33 cellular contexts compared by ENCODE assay signal in genomic region chr3:98371186-98371585, GRCh38. TPM values are rescaled to one million over a fixed set of nuclear protein-coding genes. Genes with fewer than 3 reads are reported as not detected.
DNase-seq lines count a peak whose midpoint lies in the region; ATAC-seq, FAIRE-seq and TF ChIP-seq lines count a peak whose summit lies in the region.
"Had no signal": no experiment of that assay in that cellular context is flagged by ENCODE, and none has a peak within 500 bp of the region (broad histone marks: within the 10 kb centered on the region; RNA-seq: fewer than 3 reads in every experiment).

No MANE protein-coding gene starts in this region.

- H3K27ac ChIP-seq in HepG2 (ENCODE audit: extremely low read length, insufficient read depth, low read length), result no peak overlapping the region
- H3K27ac ChIP-seq in right lobe of liver, result no peak overlapping the region
- H3K27ac ChIP-seq in caudate nucleus (ENCODE audit: low read depth, low read length), result no peak overlapping the region
- H3K27ac ChIP-seq: 22Rv1, BLaER1 had no signal

- TF ChIP-seq CTCF in HepG2 (CRISPR knock-in tag; IDR thresholded peaks at IDR 0.05) (no peak), right lobe of liver (IDR thresholded peaks at IDR 0.05) (no peak)

- H3K36me3 ChIP-seq in HepG2 (replicated peaks in 1 of 2; ENCODE audit: control insufficient read depth in 1 of 2, insufficient read depth in 2 of 2, low read length in 2 of 2), result no peaks in the 10 kb centered on the region
- no peaks in the 10 kb centered on the region for H3K36me3 ChIP-seq in right lobe of liver
- H3K36me3 ChIP-seq: BE2C, BLaER1 had no signal

- H3K4me2 ChIP-seq in HepG2 (ENCODE audit: low read depth, low read length), result no peak overlapping the region
- H3K4me2 ChIP-seq: BLaER1 had no signal

- TF ChIP-seq POLR2A in HepG2 (IDR thresholded peaks at IDR 0.05; ENCODE audit: insufficient read depth in 1 of 2, low read depth in 2 of 2, low read length in 2 of 2), result no peak
- no peak for TF ChIP-seq POLR2A in right lobe of liver (IDR thresholded peaks at IDR 0.05)

- BruUV-seq in HepG2 (replicated peaks; lab: Mats Ljungman, UMichigan), result no TSS peak

- TF ChIP-seq RAD21 in HepG2 (CRISPR knock-in tag; IDR thresholded peaks at IDR 0.05), result no peak

- H3K27me3 ChIP-seq in HepG2 (ENCODE audit: control insufficient read depth in 1 of 2, insufficient read depth in 2 of 2, low read length in 2 of 2) (no peaks in the 10 kb centered on the region), right lobe of liver (no peaks in the 10 kb centered on the region)
- H3K27me3 ChIP-seq: BE2C, BLaER1 had no signal

- in situ Hi-C loops in HepG2 (cut with HindIII; ENCODE audit: extremely low pct_ligation_motif_present, low pct_unique_long_range_greater_than_20kb), result no loop called here

- ATAC-seq in HepG2, result no peak
- no peak for ATAC-seq in right lobe of liver
- ATAC-seq in T-helper 17 cell, result no peak
- ATAC-seq in central memory CD8-positive, alpha-beta T cell (replicated peaks; ENCODE audit: extremely low read depth, poor library complexity, severe bottlenecking), result no peak
- no peak for ATAC-seq in stimulated activated effector memory CD8-positive, alpha-beta T cell treated with anti-CD3 and anti-CD28 coated beads, Interleukin-12 subunit alpha, Interleukin-12 subunit beta, amount 100 ng/mL, for 72 hours
- ATAC-seq in GM21723 (IDR thresholded peaks at IDR 0.05; ENCODE audit: unreplicated experiment), result no peak
- ATAC-seq: GM12878 had no signal

- H3K4me3 Mint-ChIP-seq in T-helper 17 cell, result no peak overlapping the region
- H3K4me3 Mint-ChIP-seq in central memory CD8-positive, alpha-beta T cell, result no peak overlapping the region
- H3K4me3 Mint-ChIP-seq in stimulated activated effector memory CD8-positive, alpha-beta T cell treated with anti-CD3 and anti-CD28 coated beads, Interleukin-12 subunit alpha, Interleukin-12 subunit beta, amount 100 ng/mL, for 72 hours, result no peak overlapping the region
- H3K4me3 Mint-ChIP-seq: CD14-positive monocyte; CD4-positive, alpha-beta memory T cell; CD4-positive, CD25-positive, alpha-beta regulatory T cell; CD8-positive, alpha-beta memory T cell had no signal

- H3K9me3 ChIP-seq in HepG2 (ENCODE audit: low read length) (no peaks in the 10 kb centered on the region), right lobe of liver (no peaks in the 10 kb centered on the region), T-helper 17 cell (ENCODE audit: control insufficient read depth, low read length, poor library complexity, severe bottlenecking) (no peaks in the 10 kb centered on the region)
- H3K9me3 ChIP-seq: BE2C, BLaER1 had no signal

- no peaks in the 10 kb centered on the region for H4K20me1 ChIP-seq in HepG2 (ENCODE audit: insufficient read depth, low read length)
- H4K20me1 ChIP-seq: BLaER1 had no signal

- DNase-seq in HepG2 (ENCODE audit: low spot score), result no peak
- no peak for DNase-seq in right lobe of liver
- no peak for DNase-seq in T-helper 17 cell
- no peak for DNase-seq in central memory CD8-positive, alpha-beta T cell (ENCODE audit: low spot score in 2 of 2)
- DNase-seq in stimulated activated effector memory CD8-positive, alpha-beta T cell treated with anti-CD3 and anti-CD28 coated beads, Interleukin-12 subunit alpha, Interleukin-12 subunit beta, amount 100 ng/mL, for 72 hours (ENCODE audit: low spot score in 2 of 2), result no peak
- no peak for DNase-seq in NCI-H526 (lab: John Stamatoyannopoulos, UW)
- no peak for DNase-seq in caudate nucleus (lab: John Stamatoyannopoulos, UW)
- DNase-seq: ACHN; BE2C; C1 segment of cervical spinal cord; CD4-positive, alpha-beta memory T cell; CD4-positive, CD25-positive, alpha-beta regulatory T cell; CD8-positive, alpha-beta memory T cell; COR-L47; DMS 273 treated with DMSO at 0.1 percent for 48 hours; DMS153; DMS53; DMS79; DND-41; EL; GDM1 had no signal

- peaks cover 3% of the 10 kb centered on the region for H3K4me1 Mint-ChIP-seq in T-helper 17 cell
- H3K4me1 Mint-ChIP-seq in central memory CD8-positive, alpha-beta T cell, result peaks cover 14% of the 10 kb centered on the region
- peaks cover 7% of the 10 kb centered on the region for H3K4me1 Mint-ChIP-seq in stimulated activated effector memory CD8-positive, alpha-beta T cell treated with anti-CD3 and anti-CD28 coated beads, Interleukin-12 subunit alpha, Interleukin-12 subunit beta, amount 100 ng/mL, for 72 hours
- H3K4me1 Mint-ChIP-seq: CD14-positive monocyte had no signal

- no peak overlapping the region for H2AFZ ChIP-seq in HepG2 (ENCODE audit: low read length)

- peak overlapping the region; percentile 1 for H3K27ac Mint-ChIP-seq in T-helper 17 cell
- peak overlapping the region; percentile 57 for H3K27ac Mint-ChIP-seq in central memory CD8-positive, alpha-beta T cell (ENCODE audit: low read depth)
- H3K27ac Mint-ChIP-seq in stimulated activated effector memory CD8-positive, alpha-beta T cell treated with anti-CD3 and anti-CD28 coated beads, Interleukin-12 subunit alpha, Interleukin-12 subunit beta, amount 100 ng/mL, for 72 hours, result peak overlapping the region; percentile 6
- H3K27ac Mint-ChIP-seq: CD14-positive monocyte; CD4-positive, CD25-positive, alpha-beta regulatory T cell; CD8-positive, alpha-beta memory T cell had no signal

- H3K9me3 Mint-ChIP-seq in central memory CD8-positive, alpha-beta T cell, result no peaks in the 10 kb centered on the region
- no peaks in the 10 kb centered on the region for H3K9me3 Mint-ChIP-seq in stimulated activated effector memory CD8-positive, alpha-beta T cell treated with anti-CD3 and anti-CD28 coated beads, Interleukin-12 subunit alpha, Interleukin-12 subunit beta, amount 100 ng/mL, for 72 hours

- H3K4me3 ChIP-seq in HepG2 (replicated peaks in 1 of 3; ENCODE audit: insufficient read depth in 1 of 3, low read depth in 2 of 3, low read length in 3 of 3) (no peak overlapping the region), right lobe of liver (no peak overlapping the region)
- H3K4me3 ChIP-seq: BLaER1, GM12878 had no signal

- H3K9ac ChIP-seq in HepG2 (ENCODE audit: insufficient read depth, low read depth, low read length), result no peak overlapping the region
- H3K9ac ChIP-seq: BLaER1 had no signal

- H3K36me3 Mint-ChIP-seq in T-helper 17 cell (ENCODE audit: low read depth), result peaks cover 2% of the 10 kb centered on the region
- H3K36me3 Mint-ChIP-seq in central memory CD8-positive, alpha-beta T cell (ENCODE audit: insufficient read depth), result peaks cover 3% of the 10 kb centered on the region
- no peaks in the 10 kb centered on the region for H3K36me3 Mint-ChIP-seq in stimulated activated effector memory CD8-positive, alpha-beta T cell treated with anti-CD3 and anti-CD28 coated beads, Interleukin-12 subunit alpha, Interleukin-12 subunit beta, amount 100 ng/mL, for 72 hours
- H3K36me3 Mint-ChIP-seq: CD14-positive monocyte; CD4-positive, CD25-positive, alpha-beta regulatory T cell; CD8-positive, alpha-beta memory T cell had no signal

- FAIRE-seq in HepG2 (lab: Jason Lieb, UNC), result no peak
- FAIRE-seq: GM12878, GM12892, GM18507 had no signal

- H3K79me2 ChIP-seq in HepG2 (ENCODE audit: insufficient read depth, low read length), result no peaks in the 10 kb centered on the region

- peaks cover 10% of the 10 kb centered on the region for H3K27me3 Mint-ChIP-seq in T-helper 17 cell
- no peaks in the 10 kb centered on the region for H3K27me3 Mint-ChIP-seq in central memory CD8-positive, alpha-beta T cell
- H3K27me3 Mint-ChIP-seq: CD8-positive, alpha-beta memory T cell had no signal

- TF ChIP-seq EP300 in HepG2 (IDR thresholded peaks at IDR 0.05; ENCODE audit: low read depth in 2 of 2, low read length in 2 of 2) (no peak), HepG2 (CRISPR knock-in tag; IDR thresholded peaks at IDR 0.05; ENCODE audit: borderline replicate concordance) (no peak)

- H3K4me1 ChIP-seq in HepG2 (ENCODE audit: insufficient read depth, low read length) (no peaks in the 10 kb centered on the region), right lobe of liver (no peaks in the 10 kb centered on the region)
- H3K4me1 ChIP-seq: BE2C, BLaER1 had no signal

- intact Hi-C loops in HepG2 (cut with micrococcal nuclease; ENCODE audit: unreplicated experiment), result no loop called here
- intact Hi-C loops in right lobe of liver (cut with DNase I), result no loop called here

- POLR2A ChIA-PET in HepG2 (lab: Yijun Ruan, JAX), result no interaction called here

- CTCF ChIA-PET in HepG2 (lab: Yijun Ruan, JAX; ENCODE audit: low intra/inter-chr PET ratio, low total read pairs), result no interaction called here

RNA-seq across cellular contexts. Expression of gene OR5K4, which starts 17.5 kb away (rescaled TPM):
- not detected in 2 replicates for total RNA-seq in HepG2 (2016; rRNA removed; fragmentation: Illumina TruSeq; extraction: Trizol)
- not detected in 2 replicates for total RNA-seq in HepG2 (2016; cell fraction: cytosol; rRNA removed; fragmentation: Illumina TruSeq; extraction: Trizol; ENCODE audit: low read depth)
- total RNA-seq in HepG2 (2016; cell fraction: insoluble cytoplasmic fraction; rRNA removed; fragmentation: Illumina TruSeq; extraction: Trizol), result not detected in 2 replicates
- not detected in 2 replicates for total RNA-seq in HepG2 (2016; cell fraction: membrane; rRNA removed; fragmentation: Illumina TruSeq; extraction: Trizol)
- total RNA-seq in HepG2 (2016; cell fraction: nucleus; rRNA removed; fragmentation: Illumina TruSeq; extraction: Trizol), result not detected in 2 replicates
- polyA plus RNA-seq in HepG2 (2011; rRNA removed), result not detected in 2 replicates
- not detected in 2 replicates for polyA plus RNA-seq in HepG2 (2011; cell fraction: cytosol; rRNA removed)
- polyA plus RNA-seq in HepG2 (2011; cell fraction: nucleus; rRNA removed), result not detected in 2 replicates
- polyA plus RNA-seq in HepG2 (2012), result not detected in 2 replicates
- polyA plus RNA-seq in HepG2 (2016; cell fraction: cytosol; fragmentation: Illumina TruSeq; extraction: Trizol; ENCODE audit: low read depth), result not detected in 2 replicates
- polyA plus RNA-seq in HepG2 (2016; cell fraction: insoluble cytoplasmic fraction; fragmentation: Illumina TruSeq; extraction: Trizol; ENCODE audit: low read depth), result not detected in 2 replicates
- polyA plus RNA-seq in HepG2 (2016; cell fraction: membrane; fragmentation: Illumina TruSeq; extraction: Trizol; ENCODE audit: low read depth), result not detected in 2 replicates
- not detected in 2 replicates for polyA plus RNA-seq in HepG2 (2016; cell fraction: nucleus; fragmentation: Illumina TruSeq; extraction: Trizol; ENCODE audit: insufficient read depth, low read depth)
- polyA minus RNA-seq in HepG2 (2011; rRNA and poly(A)+ RNA removed; ENCODE audit: low replicate concordance), result not detected in 2 replicates
- not detected in 2 replicates for polyA minus RNA-seq in HepG2 (2011; cell fraction: cytosol; rRNA and poly(A)+ RNA removed)
- polyA minus RNA-seq in HepG2 (2011; cell fraction: nucleus; rRNA and poly(A)+ RNA removed), result not detected in 2 replicates
- total RNA-seq in right lobe of liver, result not detected
- not detected for total RNA-seq in T-helper 17 cell
- total RNA-seq: A172; A673; CD4-positive, alpha-beta memory T cell; CD4-positive, CD25-positive, alpha-beta regulatory T cell; CD8-positive, alpha-beta memory T cell; Daoy; G401; GM12878 had no signal
- polyA plus RNA-seq: AG04450; CD14-positive monocyte; CD4-positive, alpha-beta memory T cell; CD4-positive, CD25-positive, alpha-beta regulatory T cell; CD8-positive, alpha-beta memory T cell had no signal

RNA-seq across cellular contexts. Expression of gene OR5K3, which starts 19.3 kb away (rescaled TPM):
- total RNA-seq in HepG2 (2016; rRNA removed; fragmentation: Illumina TruSeq; extraction: Trizol), result not detected in 2 replicates
- not detected in 2 replicates for total RNA-seq in HepG2 (2016; cell fraction: cytosol; rRNA removed; fragmentation: Illumina TruSeq; extraction: Trizol; ENCODE audit: low read depth)
- total RNA-seq in HepG2 (2016; cell fraction: insoluble cytoplasmic fraction; rRNA removed; fragmentation: Illumina TruSeq; extraction: Trizol), result not detected in 2 replicates
- total RNA-seq in HepG2 (2016; cell fraction: membrane; rRNA removed; fragmentation: Illumina TruSeq; extraction: Trizol), result not detected in 2 replicates
- not detected in 2 replicates for total RNA-seq in HepG2 (2016; cell fraction: nucleus; rRNA removed; fragmentation: Illumina TruSeq; extraction: Trizol)
- polyA plus RNA-seq in HepG2 (2011; rRNA removed), result not detected in 2 replicates
- polyA plus RNA-seq in HepG2 (2011; cell fraction: cytosol; rRNA removed), result not detected in 2 replicates
- not detected in 2 replicates for polyA plus RNA-seq in HepG2 (2011; cell fraction: nucleus; rRNA removed)
- polyA plus RNA-seq in HepG2 (2012), result not detected in 2 replicates
- not detected in 2 replicates for polyA plus RNA-seq in HepG2 (2016; cell fraction: cytosol; fragmentation: Illumina TruSeq; extraction: Trizol; ENCODE audit: low read depth)
- polyA plus RNA-seq in HepG2 (2016; cell fraction: insoluble cytoplasmic fraction; fragmentation: Illumina TruSeq; extraction: Trizol; ENCODE audit: low read depth), result not detected in 2 replicates
- polyA plus RNA-seq in HepG2 (2016; cell fraction: membrane; fragmentation: Illumina TruSeq; extraction: Trizol; ENCODE audit: low read depth), result not detected in 2 replicates
- polyA plus RNA-seq in HepG2 (2016; cell fraction: nucleus; fragmentation: Illumina TruSeq; extraction: Trizol; ENCODE audit: insufficient read depth, low read depth), result not detected in 2 replicates
- not detected in 2 replicates for polyA minus RNA-seq in HepG2 (2011; rRNA and poly(A)+ RNA removed; ENCODE audit: low replicate concordance)
- not detected in 2 replicates for polyA minus RNA-seq in HepG2 (2011; cell fraction: cytosol; rRNA and poly(A)+ RNA removed)
- not detected in 2 replicates for polyA minus RNA-seq in HepG2 (2011; cell fraction: nucleus; rRNA and poly(A)+ RNA removed)
- not detected for total RNA-seq in right lobe of liver
- total RNA-seq in T-helper 17 cell, result not detected
- total RNA-seq: A172; A673; CD4-positive, alpha-beta memory T cell; CD4-positive, CD25-positive, alpha-beta regulatory T cell; CD8-positive, alpha-beta memory T cell; Daoy; G401; GM12878 had no signal
- polyA plus RNA-seq: AG04450; CD14-positive monocyte; CD4-positive, alpha-beta memory T cell; CD4-positive, CD25-positive, alpha-beta regulatory T cell; CD8-positive, alpha-beta memory T cell had no signal

Comparison
In these comparisons a context has a peak if more than half of its experiments do, and no peak if none do; other contexts are left out.
1. H3K27ac Mint-ChIP-seq: peak in every context shown above with its lines; median percentile 57 in central memory CD8-positive, alpha-beta T cell; 6 in stimulated activated effector memory CD8-positive, alpha-beta T cell treated with anti-CD3 and anti-CD28 coated beads, Interleukin-12 subunit alpha, Interleukin-12 subunit beta, amount 100 ng/mL, for 72 hours; 1 in T-helper 17 cell.